In genomic region chr7:1298051-1298937, GRCh38 we compare ENCODE assay signal across 18 cellular contexts.
"Had no signal": no experiment of that assay in that cellular context is flagged by ENCODE, and none has a peak within 500 bp of the region (broad histone marks: within the 10 kb centered on the region; RNA-seq: fewer than 3 reads in every experiment).

No MANE protein-coding gene starts in this region.

- H2AFZ ChIP-seq: hepatocyte had no signal

- H3K4me3 Mint-ChIP-seq: memory B cell; naive B cell; stimulated activated naive B cell treated with anti-CD40 and anti-IgM and Interleukin-4, amounts not matched to agents 10 μg/mL and 1 μg/mL and 100 μg/mL, for 72 hours had no signal

- H3K27ac ChIP-seq: adrenal gland, hepatocyte, left lung had no signal

- DNase-seq: activated CD4-positive, alpha-beta T cell treated with anti-CD3 and anti-CD28 coated beads, Interleukin-2, amount 50 U/mL, for 1 hour; activated CD8-positive, alpha-beta memory T cell treated with anti-CD3 and anti-CD28 coated beads for 24 hours; activated CD8-positive, alpha-beta memory T cell treated with anti-CD3 and anti-CD28 coated beads, Interleukin-2, amount 50 U/mL, for 48 hours; activated effector memory CD4-positive, alpha-beta T cell treated with Interleukin-2 at 50 U/mL for 16 hours; activated T-cell treated with anti-CD3 and anti-CD28 coated beads, Interleukin-2, amount 50 U/mL, for 48 hours; adrenal gland; dermis blood vessel endothelial cell; effector memory CD4-positive, alpha-beta T cell; islet precursor cell; naive B cell; retina; stimulated activated naive B cell treated with anti-CD40 and anti-IgM and Interleukin-4, amounts not matched to agents 10 μg/mL and 1 μg/mL and 100 μg/mL, for 72 hours; T1000 had no signal

- H3K4me1 ChIP-seq: adrenal gland, left lung had no signal

- H3K9me3 ChIP-seq: adrenal gland, left lung had no signal

- H3K79me2 ChIP-seq: hepatocyte had no signal

- H3K36me3 Mint-ChIP-seq: activated naive CD4-positive, alpha-beta T cell treated with anti-CD3 and anti-CD28 coated beads, Interleukin-2, amount 50 U/mL, for 72 hours; memory B cell; naive B cell; stimulated activated naive B cell treated with anti-CD40 and anti-IgM and Interleukin-4, amounts not matched to agents 10 μg/mL and 1 μg/mL and 100 μg/mL, for 72 hours had no signal

- ATAC-seq: activated CD4-positive, CD25-positive, alpha-beta regulatory T cell treated with anti-CD3 and anti-CD28 coated beads, Interleukin-2, amount 50 U/mL, for 24 hours; activated naive CD4-positive, alpha-beta T cell treated with anti-CD3 and anti-CD28 coated beads, Interleukin-2, amount 50 U/mL, for 72 hours; left lung; stimulated activated naive B cell treated with anti-CD40 and anti-IgM and Interleukin-4, amounts not matched to agents 10 μg/mL and 1 μg/mL and 100 μg/mL, for 72 hours had no signal

- H3K4me3 ChIP-seq: adrenal gland, hepatocyte, left lung had no signal

- H3K4me2 ChIP-seq: hepatocyte had no signal

- H3K36me3 ChIP-seq: adrenal gland, left lung had no signal

- H3K27ac Mint-ChIP-seq: activated naive CD4-positive, alpha-beta T cell treated with anti-CD3 and anti-CD28 coated beads, Interleukin-2, amount 50 U/mL, for 72 hours; memory B cell; naive B cell; stimulated activated naive B cell treated with anti-CD40 and anti-IgM and Interleukin-4, amounts not matched to agents 10 μg/mL and 1 μg/mL and 100 μg/mL, for 72 hours had no signal

- H3K9me3 Mint-ChIP-seq: activated naive CD4-positive, alpha-beta T cell treated with anti-CD3 and anti-CD28 coated beads, Interleukin-2, amount 50 U/mL, for 72 hours; memory B cell; naive B cell; stimulated activated naive B cell treated with anti-CD40 and anti-IgM and Interleukin-4, amounts not matched to agents 10 μg/mL and 1 μg/mL and 100 μg/mL, for 72 hours had no signal
